15 cellular contexts compared by ENCODE assay signal in genomic region chr2:79235135-79235534, GRCh38.
DNase-seq lines count a peak whose midpoint lies in the region; ATAC-seq and TF ChIP-seq lines count a peak whose summit lies in the region.
"Had no signal": no experiment of that assay in that cellular context is flagged by ENCODE, and none has a peak within 500 bp of the region (broad histone marks: within the 10 kb centered on the region; RNA-seq: fewer than 3 reads in every experiment).

No MANE protein-coding gene starts in this region.

- no peaks in the 10 kb centered on the region for H3K79me2 ChIP-seq in mesendoderm (ENCODE audit: control insufficient read depth, insufficient read depth, low read length)
- H3K79me2 ChIP-seq: parathyroid adenoma had no signal

- H3K4me1 ChIP-seq in mesendoderm (ENCODE audit: control insufficient read depth, low read depth, low read length): no peaks in the 10 kb centered on the region
- H3K4me1 ChIP-seq: parathyroid adenoma, SJCRH30, tibial artery had no signal

- no CpG with 5 or more reads among the region's 2 CpGs for WGBS in mesendoderm (ENCODE audit: extremely low coverage, insufficient coverage, low lambda C conversion rate)

- DNase-seq in GM12864 (ENCODE audit: low read depth) (no peak), SW480 (ENCODE audit: low spot score) (peak; percentile 20), mesendoderm (peak; percentile 45), KG1 (lab: John Stamatoyannopoulos, UW) (no peak)
- DNase-seq in Jurkat, Clone E6-1 (ENCODE audit: low read depth, low spot score): peak; percentile 15
- DNase-seq: activated CD4-positive, CD25-positive, alpha-beta regulatory T cell; dermis blood vessel endothelial cell; NCI-H1105; NCI-H345; stimulated activated CD4-positive, alpha-beta T cell treated with anti-CD3 and anti-CD28 coated beads, Interleukin-15, amount 100 ng/mL, for 24 hours; tibial artery had no signal

- H3K4me3 ChIP-seq in GM12864 (ENCODE audit: low read depth, low read length) (no peak overlapping the region), mesendoderm (ENCODE audit: low read length) (no peak overlapping the region)
- H3K4me3 ChIP-seq in Jurkat, Clone E6-1 (ENCODE audit: low read length): no peak overlapping the region
- H3K4me3 ChIP-seq: SJCRH30, tibial artery had no signal

- no peak overlapping the region for H4K5ac ChIP-seq in mesendoderm (ENCODE audit: low read length)

- no peak overlapping the region for H2BK5ac ChIP-seq in mesendoderm (ENCODE audit: low read length)

- H3K27ac ChIP-seq in mesendoderm (ENCODE audit: low read depth, low read length): no peak overlapping the region
- H3K27ac ChIP-seq: parathyroid adenoma, SJCRH30, tibial artery had no signal

- H2AK5ac ChIP-seq in mesendoderm (ENCODE audit: low read length): no peak overlapping the region

- no peak overlapping the region for H3K4ac ChIP-seq in mesendoderm (ENCODE audit: low read depth, low read length)

- H2BK15ac ChIP-seq in mesendoderm (replicated peaks; ENCODE audit: low read depth): no peak overlapping the region

- TF ChIP-seq CTCF in GM12864 (IDR thresholded peaks at IDR 0.05; ENCODE audit: low read depth, low read length, missing control alignments): peak; percentile 30

- no peak overlapping the region for H3K23ac ChIP-seq in mesendoderm (ENCODE audit: low read length)

- H4K8ac ChIP-seq in mesendoderm (ENCODE audit: low read depth, low read length): no peak overlapping the region

- H3K36me3 ChIP-seq in mesendoderm (ENCODE audit: control insufficient read depth, insufficient read depth, low read length): no peaks in the 10 kb centered on the region
- H3K36me3 ChIP-seq: SJCRH30, tibial artery had no signal

- ATAC-seq in HG03280 (IDR thresholded peaks at IDR 0.05; ENCODE audit: unreplicated experiment): no peak
- no peak for ATAC-seq in HG03175 (IDR thresholded peaks at IDR 0.05; ENCODE audit: unreplicated experiment)

- no peaks in the 10 kb centered on the region for H3K27me3 ChIP-seq in mesendoderm (ENCODE audit: insufficient read depth, low read length, poor library complexity)
- H3K27me3 ChIP-seq: tibial artery had no signal

- H3K9ac ChIP-seq in mesendoderm (ENCODE audit: low read length): no peak overlapping the region
- H3K9ac ChIP-seq: parathyroid adenoma had no signal

- H3K4me2 ChIP-seq in mesendoderm (ENCODE audit: low read length): no peak overlapping the region

- H2BK120ac ChIP-seq in mesendoderm (ENCODE audit: low read depth, low read length): no peak overlapping the region

- H3K79me1 ChIP-seq in mesendoderm (ENCODE audit: low read length): no peaks in the 10 kb centered on the region

- no peak overlapping the region for H3K56ac ChIP-seq in mesendoderm (ENCODE audit: low read length)

- H3K18ac ChIP-seq in mesendoderm (ENCODE audit: low read length): no peak overlapping the region

Comparison
In these comparisons a context has a peak if more than half of its experiments do, and no peak if none do; other contexts are left out.
1. DNase-seq: peak in Jurkat, Clone E6-1 (single experiment), SW480 (single experiment) and mesendoderm (single experiment); none in GM12864 (single experiment) and KG1 (single experiment).